ENCODE assay signal across 8 cellular contexts in genomic region chr15:59528965-59529402, GRCh38.
DNase-seq lines count a peak whose midpoint lies in the region; ATAC-seq and TF ChIP-seq lines count a peak whose summit lies in the region.

No MANE protein-coding gene starts in this region.

- TF ChIP-seq CTCF in A673 (conservative IDR thresholded peaks at IDR 0.05; ENCODE audit: low read depth, low read length), result peak; percentile 81
- peak; percentile 44 for TF ChIP-seq CTCF in GM20000 (IDR thresholded peaks at IDR 0.05; ENCODE audit: extremely low read depth, missing control alignments)
- peak; percentile 72 to 85 (median 78) for TF ChIP-seq CTCF in heart left ventricle (IDR thresholded peaks at IDR 0.05)
- peak; percentile 77 for TF ChIP-seq CTCF in psoas muscle (IDR thresholded peaks at IDR 0.05)

- no peak for TF ChIP-seq POLR2A in heart left ventricle (IDR thresholded peaks at IDR 0.05)

- no TSS peak for BruUV-seq in A673 (replicated peaks; lab: Mats Ljungman, UMichigan)

- no peaks in the 10 kb centered on the region for H3K36me3 Mint-ChIP-seq in T-cell
- no peaks in the 10 kb centered on the region for H3K36me3 Mint-ChIP-seq in activated naive CD8-positive, alpha-beta T cell treated with anti-CD3 and anti-CD28 coated beads, Interleukin-2, amount 50 U/mL, for 24 hours (ENCODE audit: low read depth)

- no peaks in the 10 kb centered on the region for H3K9me3 Mint-ChIP-seq in T-cell
- H3K9me3 Mint-ChIP-seq in activated naive CD8-positive, alpha-beta T cell treated with anti-CD3 and anti-CD28 coated beads, Interleukin-2, amount 50 U/mL, for 24 hours, result no peaks in the 10 kb centered on the region

- peak overlapping the region in 1 of 2 donors; percentile 1 for H3K27ac Mint-ChIP-seq in T-cell
- H3K27ac Mint-ChIP-seq in activated naive CD8-positive, alpha-beta T cell treated with anti-CD3 and anti-CD28 coated beads, Interleukin-2, amount 50 U/mL, for 24 hours, result no peak overlapping the region

- H3K9me3 ChIP-seq in A673 (ENCODE audit: low read depth, low read length, poor library complexity, severe bottlenecking) (no peaks in the 10 kb centered on the region), heart left ventricle (no peaks in the 10 kb centered on the region), psoas muscle (no peaks in the 10 kb centered on the region)

- intact Hi-C loops in A673 (cut with micrococcal nuclease; ENCODE audit: unreplicated experiment) (loop anchor here (2.0 kb wide), 1 partner anchor 1302 kb away; no protein-coding TSS in a partner anchor), heart left ventricle (cut with DNase I) (loop anchor here in 2 of 10 donors (1.0 to 10.0 kb wide), 2 partner anchors 549 to 1304 kb away; no protein-coding TSS in a partner anchor), psoas muscle (cut with DNase I) (no loop called here)

- H3K27me3 ChIP-seq in A673 (replicated peaks; ENCODE audit: insufficient read depth, low read depth, low read length, poor library complexity) (no peaks in the 10 kb centered on the region), heart left ventricle (peaks cover 0 to 14% (median 0%) of the 10 kb centered on the region in 9 donors), psoas muscle (ENCODE audit: insufficient read depth in 3 of 3, low read length in 2 of 3) (no peaks in the 10 kb centered on the region)

- peaks cover 6% of the 10 kb centered on the region in 2 donors for H3K27me3 Mint-ChIP-seq in T-cell
- peaks cover 1% of the 10 kb centered on the region for H3K27me3 Mint-ChIP-seq in activated naive CD8-positive, alpha-beta T cell treated with anti-CD3 and anti-CD28 coated beads, Interleukin-2, amount 50 U/mL, for 24 hours

- CTCF ChIA-PET in A673 (lab: Charles Lee) (interaction anchor here (0.6 to 1.7 kb wide), 13 partner anchors 12 to 1462 kb away, joined by 3 to 8 read pairs (median 4); no protein-coding TSS in a partner anchor), T-cell (lab: Charles Lee) (interaction anchor here (0.6 to 3.5 kb wide), 33 partner anchors 8 to 1969 kb away, joined by 3 to 17 read pairs (median 4); partner anchors contain the start of gene RNF111 (in 1 of the 2))

- DNase-seq in A673 (ENCODE audit: low spot score), result peak; percentile 93
- peak; percentile 57 for DNase-seq in GM20000 (ENCODE audit: low spot score)
- peak; percentile 76 for DNase-seq in NCI-H1694 (lab: John Stamatoyannopoulos, UW)
- DNase-seq in T-cell, result peak; percentile 27 to 72 (median 55)
- DNase-seq in activated naive CD8-positive, alpha-beta T cell treated with anti-CD3 and anti-CD28 coated beads, Interleukin-2, amount 50 U/mL, for 24 hours, result peak; percentile 76
- peak; percentile 69 to 79 (median 79) for DNase-seq in heart left ventricle
- peak; percentile 64 to 74 for DNase-seq in psoas muscle

- peak; percentile 72 to 87 (median 76) for ATAC-seq in T-cell (replicated peaks in 1 of 4)
- peak; percentile 73 for ATAC-seq in activated naive CD8-positive, alpha-beta T cell treated with anti-CD3 and anti-CD28 coated beads, Interleukin-2, amount 50 U/mL, for 24 hours
- peak; percentile 86 to 96 (median 94) for ATAC-seq in heart left ventricle
- ATAC-seq in psoas muscle, result peak; percentile 84 to 97 (median 92)
- no peak for ATAC-seq in GM19395 (IDR thresholded peaks at IDR 0.05; ENCODE audit: unreplicated experiment)

- no peak overlapping the region for H3K4me3 Mint-ChIP-seq in T-cell
- no peak overlapping the region for H3K4me3 Mint-ChIP-seq in activated naive CD8-positive, alpha-beta T cell treated with anti-CD3 and anti-CD28 coated beads, Interleukin-2, amount 50 U/mL, for 24 hours

- WGBS in heart left ventricle, 4 donors, result 13 to 14% (median 14%) methylated on average over 8 of the region's 8 CpGs
- 15 to 16% (median 15%) methylated on average over 8 of the region's 8 CpGs for WGBS in psoas muscle, 3 donors

- H3K27ac ChIP-seq in A673 (ENCODE audit: low read depth, low read length, poor library complexity, severe bottlenecking) (no peak overlapping the region), heart left ventricle (no peak overlapping the region), psoas muscle (no peak overlapping the region)

- POLR2A ChIA-PET in A673 (lab: Charles Lee; ENCODE audit: low non-redundant PET) (no interaction called here), T-cell (lab: Charles Lee) (interaction anchor here in 1 of 2 donors (0.7 kb wide), 1 partner anchor 119 kb away, joined by 8 read pairs; no protein-coding TSS in a partner anchor)

- peaks cover 17 to 21% (median 18%) of the 10 kb centered on the region in 3 donors for H3K4me1 Mint-ChIP-seq in T-cell
- peaks cover 11% of the 10 kb centered on the region for H3K4me1 Mint-ChIP-seq in activated naive CD8-positive, alpha-beta T cell treated with anti-CD3 and anti-CD28 coated beads, Interleukin-2, amount 50 U/mL, for 24 hours

- no peaks in the 10 kb centered on the region for H3K36me3 ChIP-seq in A673 (ENCODE audit: insufficient read depth, low read length, poor library complexity, severe bottlenecking)
- H3K36me3 ChIP-seq in heart left ventricle, result no peaks in the 10 kb centered on the region
- no peaks in the 10 kb centered on the region for H3K36me3 ChIP-seq in psoas muscle (ENCODE audit: insufficient read depth in 1 of 2, low read depth in 1 of 2)

- no peak overlapping the region for H3K4me3 ChIP-seq in A673 (ENCODE audit: low read depth, low read length, poor library complexity, severe bottlenecking)
- H3K4me3 ChIP-seq in heart left ventricle, result no peak overlapping the region
- no peak overlapping the region for H3K4me3 ChIP-seq in psoas muscle

- H3K4me1 ChIP-seq in A673 (ENCODE audit: insufficient read depth, low read length, poor library complexity, severe bottlenecking), result no peaks in the 10 kb centered on the region
- peaks cover 0 to 25% (median 0%) of the 10 kb centered on the region in 12 donors for H3K4me1 ChIP-seq in heart left ventricle
- no peaks in the 10 kb centered on the region for H3K4me1 ChIP-seq in psoas muscle
